ENCODE assay signal across 8 cellular contexts in the genomic region with DNA sequence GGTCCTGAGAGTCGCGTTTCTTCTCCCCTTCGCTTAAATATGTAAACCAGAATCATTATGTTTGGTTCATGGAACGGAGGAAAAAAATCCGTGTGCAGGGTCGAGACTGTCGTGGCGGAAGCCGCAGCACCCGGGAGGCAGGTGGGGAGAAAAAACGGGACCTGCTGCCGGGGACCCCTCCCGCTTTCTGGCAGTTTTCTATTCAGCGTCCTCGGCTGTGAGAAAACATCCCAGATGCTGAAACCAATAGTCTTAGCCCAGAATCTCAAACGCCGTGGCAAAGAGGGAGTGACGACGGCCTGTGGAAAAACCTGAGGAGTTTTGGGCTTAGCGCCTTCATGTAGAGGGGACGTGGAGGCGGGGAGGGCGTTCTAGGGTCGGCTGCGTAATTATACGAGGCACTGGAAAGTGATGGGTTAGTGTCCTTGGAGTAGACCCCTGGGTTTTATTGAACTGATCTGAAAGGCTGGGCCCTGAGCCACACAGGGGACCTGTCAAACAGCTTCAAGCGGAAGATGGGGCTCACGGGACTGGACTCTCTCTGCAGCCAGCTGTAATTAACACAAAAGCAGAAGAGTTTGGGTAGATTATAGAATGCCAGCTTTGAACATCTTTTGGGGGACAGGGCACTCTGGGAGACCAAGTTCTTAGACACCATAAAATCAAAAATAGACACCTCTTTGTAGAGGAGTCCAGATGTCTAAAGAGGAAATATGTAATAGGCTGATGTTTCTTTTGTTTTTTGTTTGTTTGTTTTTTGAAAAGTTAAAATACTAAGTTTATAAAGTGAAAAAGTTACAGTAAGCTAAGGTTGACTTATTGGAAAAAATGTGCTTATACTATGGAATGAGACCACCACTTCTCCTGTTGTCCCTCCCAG. TPM values are rescaled to one million over a fixed set of nuclear protein-coding genes. Genes with fewer than 3 reads are reported as not detected.
DNase-seq lines count a peak whose midpoint lies in the region; ATAC-seq and TF ChIP-seq lines count a peak whose summit lies in the region.

No MANE protein-coding gene starts in this region.

- H3K27me3 ChIP-seq in ovary = no peaks in the 10 kb centered on the region

- H3K27ac ChIP-seq in ovary = peak overlapping the region; percentile 66 to 91

- H3K9me3 ChIP-seq in ovary = no peaks in the 10 kb centered on the region

- intact Hi-C loops in Right ventricle myocardium inferior (cut with DNase I) = loop anchor here (5.0 kb wide), 1 partner anchor 79 kb away; no protein-coding TSS in a partner anchor
- intact Hi-C loops in cardiac septum (cut with DNase I) = no loop called here
- intact Hi-C loops in head of caudate nucleus (cut with DNase I) = no loop called here
- intact Hi-C loops in ovary (cut with DNase I) = no loop called here

- 0 to 1% (median 0%) methylated on average over 28 of the region's 28 CpGs for WGBS in ovary, 3 donors

- peaks cover 10% of the 10 kb centered on the region for H3K4me1 ChIP-seq in ovary (ENCODE audit: insufficient read depth)

- no peak for TF ChIP-seq POLR2A in ovary (IDR thresholded peaks at IDR 0.05)

- DNase-seq in Right ventricle myocardium inferior (ENCODE audit: missing footprints) (peak; percentile 64), cardiac septum (ENCODE audit: low spot score) (no peak), NOMO-1 (lab: John Stamatoyannopoulos, UW; ENCODE audit: unreplicated experiment in 2 of 2) (peak; percentile 46 to 69), head of caudate nucleus (peak in 40 of 42 donors; percentile 12 to 74 (median 43)), ovary (peak; percentile 34 to 58 (median 38)), islet precursor cell (no peak)
- DNase-seq in activated naive CD4-positive, alpha-beta T cell treated with Interleukin-2 at 50 U/mL for 16 hours = peak; percentile 12

- no peak for TF ChIP-seq CTCF in ovary (IDR thresholded peaks at IDR 0.05)

- peak overlapping the region; percentile 43 for H3K4me3 ChIP-seq in ovary

- ATAC-seq in Right ventricle myocardium inferior = peak; percentile 38
- ATAC-seq in GM19455 (IDR thresholded peaks at IDR 0.05; ENCODE audit: unreplicated experiment) = no peak

- H3K36me3 ChIP-seq in ovary = no peaks in the 10 kb centered on the region

- TF ChIP-seq EP300 in ovary (IDR thresholded peaks at IDR 0.05) = no peak

RNA-seq across cellular contexts. Expression of gene BUB1, which starts 0.8 kb away (rescaled TPM):
- total RNA-seq in Right ventricle myocardium inferior (0.87 TPM), cardiac septum (0.83 TPM), ovary (1 to 10 TPM in 2 of 7 donors, under 1 TPM in 5; 0.17 to 1.8 (median 0.72) TPM)
- polyA plus RNA-seq in ovary = 1 to 10 TPM; 1.4 to 2.3 TPM

RNA-seq across cellular contexts. Expression of gene ACOXL, which starts 53.7 kb away (rescaled TPM):
- not detected for total RNA-seq in Right ventricle myocardium inferior
- total RNA-seq in cardiac septum = not detected
- total RNA-seq in ovary = under 1 TPM in 4 of 7 donors, not detected in 3; 0.17 to 0.24 (median 0.23) TPM
- polyA plus RNA-seq in ovary = under 1 TPM in 1 of 2 donors, not detected in 1; 0.31 TPM

Comparison
In these comparisons a context has a peak if more than half of its experiments do, and no peak if none do; other contexts are left out.
1. DNase-seq: peak in Right ventricle myocardium inferior (single experiment), NOMO-1 (2 of 2), activated naive CD4-positive, alpha-beta T cell treated with Interleukin-2 at 50 U/mL for 16 hours (single experiment), head of caudate nucleus (40 of 42) and ovary (5 of 5); none in cardiac septum (single experiment) and islet precursor cell (single experiment).